In the genomic region with DNA sequence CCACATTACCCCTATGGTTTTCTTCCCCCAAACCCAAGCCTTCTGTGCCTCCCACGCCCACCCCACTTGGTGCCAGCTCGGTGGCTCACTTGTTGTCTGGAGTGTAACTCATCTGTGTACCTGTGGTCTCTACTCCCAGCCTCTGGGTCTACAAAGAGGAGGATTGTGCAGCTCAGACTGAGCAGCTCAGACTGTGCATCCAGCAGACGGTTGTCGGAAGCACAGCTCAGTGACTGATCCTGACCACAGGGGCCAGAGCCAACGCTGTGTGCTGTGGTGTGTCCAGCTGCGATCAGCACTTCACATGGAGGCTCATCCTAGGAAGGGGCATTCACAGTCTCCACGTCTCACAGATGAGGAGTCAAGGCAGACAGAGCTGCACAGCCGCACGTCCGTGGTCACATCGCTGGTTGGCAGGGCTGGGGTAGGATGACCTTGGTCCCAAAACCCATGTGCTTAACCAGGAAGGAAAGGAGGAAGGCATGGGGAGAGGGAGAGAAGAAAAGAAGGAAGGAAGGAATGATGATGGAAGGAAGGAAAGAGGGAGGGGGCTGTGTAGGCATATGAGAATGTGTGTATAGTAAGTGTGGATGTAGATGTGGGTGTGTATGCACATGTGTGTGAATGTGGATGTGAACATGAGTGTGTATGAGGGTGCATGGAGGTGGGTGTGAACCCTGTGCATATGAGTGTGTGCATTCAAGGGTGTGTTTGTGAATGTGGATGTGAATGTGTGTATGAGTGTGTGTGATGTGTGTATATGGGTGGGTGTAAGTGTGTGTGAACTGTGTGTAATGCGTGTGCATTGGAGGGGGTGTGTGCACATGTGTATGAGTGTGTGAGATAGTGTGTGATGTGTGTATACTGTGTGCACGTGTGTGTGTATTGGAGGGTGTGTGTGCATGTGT, we compare ENCODE assay signal across 1 cellular context.
TF ChIP-seq lines count a peak whose summit lies in the region.

No MANE protein-coding gene starts in this region.

TF ChIP-seq in HEK293, 187 proteins besides CTCF, POLR2A, EP300 and RAD21 (continued from another document):
- TF ChIP-seq ZNF155 (tag by site-specific recombination; IDR thresholded peaks at IDR 0.05) (no peak), ZNF571 (tag by site-specific recombination; IDR thresholded peaks at IDR 0.05) (no peak), ZNF2 (tag by site-specific recombination; IDR thresholded peaks at IDR 0.05) (no peak), GLI4 (tag by site-specific recombination; IDR thresholded peaks at IDR 0.05) (no peak), ZBTB20 (tag by site-specific recombination; IDR thresholded peaks at IDR 0.05) (0 out of 2 replicates have a peak, but pooled peaks have one; percentile 2), SETDB1 (IDR thresholded peaks at IDR 0.05; ENCODE audit: insufficient read length, low read length) (peak; percentile 85), ZNF501 (tag by site-specific recombination; IDR thresholded peaks at IDR 0.05) (no peak), MZF1 (tag by site-specific recombination; IDR thresholded peaks at IDR 0.05; ENCODE audit: borderline replicate concordance) (no peak), ZNF660 (tag by site-specific recombination; IDR thresholded peaks at IDR 0.05) (no peak), ZNF610 (tag by site-specific recombination; IDR thresholded peaks at IDR 0.05; ENCODE audit: borderline replicate concordance) (no peak), REPIN1 (tag by site-specific recombination; IDR thresholded peaks at IDR 0.05; ENCODE audit: low read depth) (no peak), ZSCAN16 (tag by site-specific recombination; IDR thresholded peaks at IDR 0.05) (no peak)
- TF ChIP-seq, protein P1, sequence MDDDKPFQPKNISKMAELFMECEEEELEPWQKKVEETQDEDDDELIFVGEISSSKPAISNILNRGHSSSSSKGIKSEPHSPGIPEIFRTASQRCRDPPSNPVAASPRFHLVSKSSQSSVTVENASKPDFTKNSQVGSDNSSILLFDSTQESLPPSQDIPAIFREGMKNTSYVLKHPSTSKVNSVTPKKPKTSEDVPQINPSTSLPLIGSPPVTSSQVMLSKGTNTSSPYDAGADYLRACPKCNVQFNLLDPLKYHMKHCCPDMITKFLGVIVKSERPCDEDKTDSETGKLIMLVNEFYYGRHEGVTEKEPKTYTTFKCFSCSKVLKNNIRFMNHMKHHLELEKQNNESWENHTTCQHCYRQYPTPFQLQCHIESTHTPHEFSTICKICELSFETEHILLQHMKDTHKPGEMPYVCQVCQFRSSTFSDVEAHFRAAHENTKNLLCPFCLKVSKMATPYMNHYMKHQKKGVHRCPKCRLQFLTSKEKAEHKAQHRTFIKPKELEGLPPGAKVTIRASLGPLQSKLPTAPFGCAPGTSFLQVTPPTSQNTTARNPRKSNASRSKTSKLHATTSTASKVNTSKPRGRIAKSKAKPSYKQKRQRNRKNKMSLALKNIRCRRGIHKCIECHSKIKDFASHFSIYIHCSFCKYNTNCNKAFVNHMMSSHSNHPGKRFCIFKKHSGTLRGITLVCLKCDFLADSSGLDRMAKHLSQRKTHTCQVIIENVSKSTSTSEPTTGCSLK (tag by site-specific recombination; IDR thresholded peaks at IDR 0.05) = no peak; the same call in 1 of the 2 replicates
TF ChIP-seq in HEK293: peak in this region for 7.
